Comparison of ENCODE assay signal across 8 cellular contexts in the genomic region with DNA sequence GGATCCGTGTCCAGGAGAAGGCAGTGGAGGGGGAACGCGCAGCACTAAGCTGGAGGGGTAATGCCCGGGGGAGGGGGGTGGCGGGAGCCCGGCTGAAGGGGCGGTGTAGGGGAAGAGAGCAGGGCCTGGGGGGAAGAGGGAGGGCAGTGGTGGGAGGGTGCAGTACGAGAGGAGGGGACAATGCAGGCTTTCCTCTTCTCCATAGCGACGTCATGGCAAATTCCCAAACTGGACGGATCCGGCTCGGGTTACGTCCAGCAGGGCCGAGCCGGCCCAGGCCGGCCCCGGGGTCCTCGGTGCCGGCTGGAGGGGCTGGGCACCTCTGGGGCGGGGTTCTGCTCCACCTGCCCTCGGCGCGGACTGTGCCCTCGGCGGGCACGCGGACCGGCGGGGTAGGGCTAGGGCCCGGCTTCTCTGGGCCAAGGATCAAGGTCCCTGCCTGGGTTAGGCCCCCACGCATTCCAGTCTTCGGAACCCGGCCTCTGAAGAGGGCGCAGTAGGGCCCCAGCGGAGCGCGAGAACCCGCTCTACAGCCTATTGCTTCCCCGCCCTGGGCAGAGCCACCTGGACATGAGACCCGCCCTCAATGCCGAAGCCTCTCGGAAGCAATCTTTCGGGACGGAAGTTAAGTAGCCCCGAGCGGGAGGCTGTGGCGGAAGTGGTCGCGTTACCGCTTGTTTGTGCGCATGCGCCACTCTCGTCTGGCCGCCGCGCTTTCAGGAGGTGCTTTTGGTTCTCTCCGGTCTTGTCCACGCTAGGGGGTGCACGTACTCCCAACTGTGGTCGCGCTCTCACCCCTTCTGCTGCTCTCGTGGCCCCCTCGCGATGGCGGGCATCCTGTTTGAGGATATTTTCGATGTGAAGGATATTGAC. TPM values are rescaled to one million over a fixed set of nuclear protein-coding genes. Genes with fewer than 3 reads are reported as not detected.
DNase-seq lines count a peak whose midpoint lies in the region; ATAC-seq and TF ChIP-seq lines count a peak whose summit lies in the region.

No MANE protein-coding gene starts in this region.

- H3K4me3 Mint-ChIP-seq in HFFc6, result peak overlapping the region; percentile 99
- H3K4me3 Mint-ChIP-seq in activated naive CD4-positive, alpha-beta T cell treated with anti-CD3 and anti-CD28 coated beads, Interleukin-2, amount 50 U/mL, for 24 hours, result peak overlapping the region; percentile 98

- no peaks in the 10 kb centered on the region for H3K9me3 ChIP-seq in thoracic aorta

- H3K27ac ChIP-seq in thoracic aorta, result peak overlapping the region; percentile 95 to 100

- H3K4me1 Mint-ChIP-seq in HFFc6 (ENCODE audit: low read depth), result peaks cover 45% of the 10 kb centered on the region
- peaks cover 34% of the 10 kb centered on the region for H3K4me1 Mint-ChIP-seq in activated naive CD4-positive, alpha-beta T cell treated with anti-CD3 and anti-CD28 coated beads, Interleukin-2, amount 50 U/mL, for 24 hours

- TF ChIP-seq CTCF in HFFc6 (IDR thresholded peaks at IDR 0.05) (peak; percentile 76), omental fat pad (IDR thresholded peaks at IDR 0.05) (no peak), thoracic aorta (IDR thresholded peaks at IDR 0.05) (peak; percentile 49)

- peak; percentile 96 for DNase-seq in HFFc6
- DNase-seq in NAMALWA (ENCODE audit: low spot score), result peak; percentile 99
- peak; percentile 99 for DNase-seq in SK-N-DZ (ENCODE audit: low spot score)
- peak; percentile 81 for DNase-seq in glomerular endothelial cell (ENCODE audit: extremely low read depth, low read depth, low spot score)
- DNase-seq in omental fat pad (ENCODE audit: low spot score), result peak; percentile 84
- DNase-seq in thoracic aorta (ENCODE audit: low spot score), result peak; percentile 72

- no peaks in the 10 kb centered on the region for H3K9me3 Mint-ChIP-seq in HFFc6
- H3K9me3 Mint-ChIP-seq in activated naive CD4-positive, alpha-beta T cell treated with anti-CD3 and anti-CD28 coated beads, Interleukin-2, amount 50 U/mL, for 24 hours, result no peaks in the 10 kb centered on the region

- H3K27me3 Mint-ChIP-seq in HFFc6 (ENCODE audit: insufficient read depth), result peaks cover 6% of the 10 kb centered on the region
- no peaks in the 10 kb centered on the region for H3K27me3 Mint-ChIP-seq in activated naive CD4-positive, alpha-beta T cell treated with anti-CD3 and anti-CD28 coated beads, Interleukin-2, amount 50 U/mL, for 24 hours

- peaks cover 23% of the 10 kb centered on the region for H3K36me3 Mint-ChIP-seq in HFFc6 (ENCODE audit: low read depth)
- peaks cover 9% of the 10 kb centered on the region for H3K36me3 Mint-ChIP-seq in activated naive CD4-positive, alpha-beta T cell treated with anti-CD3 and anti-CD28 coated beads, Interleukin-2, amount 50 U/mL, for 24 hours

- H3K27ac Mint-ChIP-seq in HFFc6, result peak overlapping the region; percentile 99
- H3K27ac Mint-ChIP-seq in activated naive CD4-positive, alpha-beta T cell treated with anti-CD3 and anti-CD28 coated beads, Interleukin-2, amount 50 U/mL, for 24 hours, result peak overlapping the region; percentile 97

- H3K36me3 ChIP-seq in thoracic aorta, result peaks cover under 1% of the 10 kb centered on the region

- no peaks in the 10 kb centered on the region for H3K27me3 ChIP-seq in thoracic aorta (replicated peaks; ENCODE audit: insufficient read depth)

- peak; percentile 82 for ATAC-seq in omental fat pad (ENCODE audit: low FRiP score)
- peak; percentile 77 for ATAC-seq in thoracic aorta (ENCODE audit: insufficient number of reproducible peaks, low FRiP score, low read depth)

- peaks cover 11 to 27% of the 10 kb centered on the region in 2 donors for H3K4me1 ChIP-seq in thoracic aorta (ENCODE audit: control insufficient read depth in 1 of 2, low read depth in 2 of 2)

- H3K4me3 ChIP-seq in GM08714 (ENCODE audit: low read length) (peak overlapping the region; percentile 86), thoracic aorta (peak overlapping the region; percentile 98)

RNA-seq across cellular contexts. Expression of a gene that starts 1.4 kb away (rescaled TPM):
- 10 to 100 TPM; 45.4 to 68.6 (median 50.1) TPM for total RNA-seq in HFFc6 (2021; fragmentation: NEBNext Ultra II Directional; extraction: Animal tissue kit (Norgen Biotek cat#: 25700))
- polyA plus RNA-seq in SK-N-DZ (2014; cell fraction: cytosol; rRNA removed), result 212 and 257 TPM in 2 replicates
- polyA plus RNA-seq in SK-N-DZ (2014; cell fraction: nucleus; rRNA removed), result 178 and 207 TPM in 2 replicates
- total RNA-seq in glomerular endothelial cell, result 74.7 and 97.7 TPM in 2 replicates
- 100 to 1,000 TPM in 1 of 4 donors, 10 to 100 TPM in 3; 63.9 to 110 (median 89.3) TPM for total RNA-seq in omental fat pad
- 10 to 100 TPM; 49.5 to 53.7 TPM for total RNA-seq in thoracic aorta

RNA-seq across cellular contexts. Expression of a gene that starts 1.5 kb away (rescaled TPM):
- 1 to 10 TPM; 3.4 to 5.1 (median 4.2) TPM for total RNA-seq in HFFc6 (2021; fragmentation: NEBNext Ultra II Directional; extraction: Animal tissue kit (Norgen Biotek cat#: 25700))
- polyA plus RNA-seq in SK-N-DZ (2014; cell fraction: cytosol; rRNA removed), result 10.6 and 18.8 TPM in 2 replicates
- polyA plus RNA-seq in SK-N-DZ (2014; cell fraction: nucleus; rRNA removed), result 85.0 and 92.0 TPM in 2 replicates
- total RNA-seq in glomerular endothelial cell (3.3 and 3.6 TPM in 2 replicates), omental fat pad (1 to 10 TPM; 2.1 to 8.4 (median 3.8) TPM), thoracic aorta (1 to 10 TPM; 4.3 to 8.0 TPM)

RNA-seq across cellular contexts. Expression of a gene that starts 15.1 kb away (rescaled TPM):
- total RNA-seq in HFFc6 (2021; fragmentation: NEBNext Ultra II Directional; extraction: Animal tissue kit (Norgen Biotek cat#: 25700)), result not detected
- 2.1 and 3.2 TPM in 2 replicates for polyA plus RNA-seq in SK-N-DZ (2014; cell fraction: cytosol; rRNA removed)
- 1.5 and 5.1 TPM in 2 replicates for polyA plus RNA-seq in SK-N-DZ (2014; cell fraction: nucleus; rRNA removed)
- not detected in 2 replicates for total RNA-seq in glomerular endothelial cell
- 1 to 10 TPM in 1 of 4 donors, under 1 TPM in 3; 0.36 to 1.3 (median 0.94) TPM for total RNA-seq in omental fat pad
- 1 to 10 TPM in 1 of 2 donors, not detected in 1; 1.1 TPM for total RNA-seq in thoracic aorta

RNA-seq across cellular contexts. Expression of a gene that starts 16.9 kb away (rescaled TPM):
- total RNA-seq in HFFc6 (2021; fragmentation: NEBNext Ultra II Directional; extraction: Animal tissue kit (Norgen Biotek cat#: 25700)), result under 1 TPM in 4 of 6 experiments, not detected in 2; 0.09 to 0.31 (median 0.19) TPM
- 6.1 and 15.3 TPM in 2 replicates for polyA plus RNA-seq in SK-N-DZ (2014; cell fraction: cytosol; rRNA removed)
- 203 and 207 TPM in 2 replicates for polyA plus RNA-seq in SK-N-DZ (2014; cell fraction: nucleus; rRNA removed)
- total RNA-seq in glomerular endothelial cell (0.78 and 1.9 TPM in 2 replicates), omental fat pad (10 to 100 TPM in 1 of 4 donors, 1 to 10 TPM in 3; 5.8 to 12.2 (median 9.2) TPM), thoracic aorta (10 to 100 TPM; 19.5 to 21.7 TPM)

RNA-seq across cellular contexts. Expression of a gene that starts 25.5 kb away (rescaled TPM):
- total RNA-seq in HFFc6 (2021; fragmentation: NEBNext Ultra II Directional; extraction: Animal tissue kit (Norgen Biotek cat#: 25700)), result 10 to 100 TPM; 11.2 to 13.6 (median 11.9) TPM
- polyA plus RNA-seq in SK-N-DZ (2014; cell fraction: cytosol; rRNA removed), result 39.7 and 60.4 TPM in 2 replicates
- polyA plus RNA-seq in SK-N-DZ (2014; cell fraction: nucleus; rRNA removed), result 45.1 and 58.4 TPM in 2 replicates
- 30.9 and 36.8 TPM in 2 replicates for total RNA-seq in glomerular endothelial cell
- 10 to 100 TPM; 19.1 to 30.8 (median 25.9) TPM for total RNA-seq in omental fat pad
- total RNA-seq in thoracic aorta, result 10 to 100 TPM; 55.4 to 91.8 TPM

Comparison
In these comparisons a context has a peak if more than half of its experiments do, and no peak if none do; other contexts are left out.
1. Peak in every context shown above with its lines: DNase-seq, ATAC-seq, H3K4me3 ChIP-seq and H3K27ac ChIP-seq.
2. CTCF ChIP-seq: peak in HFFc6 (single experiment) and thoracic aorta (single experiment); none in omental fat pad (0 of 3).